Comparison of ENCODE assay signal across 19 cellular contexts in the genomic region with DNA sequence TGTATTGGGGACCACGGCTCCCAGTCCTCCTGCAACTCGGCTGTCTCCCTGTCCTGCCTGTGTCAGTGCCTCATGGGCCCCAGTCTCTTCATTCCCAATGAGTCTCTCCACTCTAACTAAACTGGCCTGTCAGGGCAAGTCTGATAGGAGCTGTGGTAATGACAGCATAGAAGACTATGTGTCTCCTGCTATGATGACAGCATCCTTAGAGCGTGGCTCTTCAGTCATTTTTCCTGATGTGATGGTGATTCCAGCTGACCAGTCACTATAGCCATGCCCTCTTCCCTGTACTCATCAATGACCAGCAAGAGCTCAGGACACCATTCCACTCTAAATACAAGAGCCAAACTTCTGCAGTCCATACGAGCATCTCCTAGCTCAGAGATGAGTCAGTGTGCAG.
DNase-seq lines count a peak whose midpoint lies in the region; ATAC-seq and TF ChIP-seq lines count a peak whose summit lies in the region.
"Had no signal": no experiment of that assay in that cellular context is flagged by ENCODE, and none has a peak within 500 bp of the region (broad histone marks: within the 10 kb centered on the region; RNA-seq: fewer than 3 reads in every experiment).

No MANE protein-coding gene starts in this region.

- H3K36me3 Mint-ChIP-seq in activated naive CD8-positive, alpha-beta T cell treated with anti-CD3 and anti-CD28 coated beads, Interleukin-2, amount 10 ng/mL, durations not matched to agents 7 days and 5 days: peaks cover 31% of the 10 kb centered on the region
- peaks cover 6% of the 10 kb centered on the region for H3K36me3 Mint-ChIP-seq in activated naive CD8-positive, alpha-beta T cell treated with anti-CD3 and anti-CD28 coated beads, Interleukin-2, amount 50 U/mL, for 24 hours (ENCODE audit: low read depth)
- peaks cover 10% of the 10 kb centered on the region for H3K36me3 Mint-ChIP-seq in endothelial cell (ENCODE audit: low read depth, unreplicated experiment)
- no peaks in the 10 kb centered on the region for H3K36me3 Mint-ChIP-seq in stimulated activated effector memory CD8-positive, alpha-beta T cell treated with anti-CD3 and anti-CD28 coated beads, Interleukin-12 subunit alpha, Interleukin-12 subunit beta, amount 100 ng/mL, for 72 hours

- no peak for ATAC-seq in activated naive CD8-positive, alpha-beta T cell treated with anti-CD3 and anti-CD28 coated beads, Interleukin-2, amount 10 ng/mL, durations not matched to agents 7 days and 5 days (ENCODE audit: low read depth)
- no peak for ATAC-seq in activated naive CD8-positive, alpha-beta T cell treated with anti-CD3 and anti-CD28 coated beads, Interleukin-2, amount 50 U/mL, for 24 hours
- ATAC-seq in stimulated activated effector memory CD8-positive, alpha-beta T cell treated with anti-CD3 and anti-CD28 coated beads, Interleukin-12 subunit alpha, Interleukin-12 subunit beta, amount 100 ng/mL, for 72 hours: no peak
- ATAC-seq: heart right ventricle, K562, WTC11 had no signal

- H3K27ac ChIP-seq in RWPE1: no peak overlapping the region
- H3K27ac ChIP-seq: heart right ventricle, testis had no signal

- peaks cover 43% of the 10 kb centered on the region for H3K4me1 Mint-ChIP-seq in activated naive CD8-positive, alpha-beta T cell treated with anti-CD3 and anti-CD28 coated beads, Interleukin-2, amount 10 ng/mL, durations not matched to agents 7 days and 5 days
- peaks cover 32% of the 10 kb centered on the region for H3K4me1 Mint-ChIP-seq in activated naive CD8-positive, alpha-beta T cell treated with anti-CD3 and anti-CD28 coated beads, Interleukin-2, amount 50 U/mL, for 24 hours
- peaks cover 16% of the 10 kb centered on the region for H3K4me1 Mint-ChIP-seq in endothelial cell (ENCODE audit: unreplicated experiment)
- H3K4me1 Mint-ChIP-seq in stimulated activated effector memory CD8-positive, alpha-beta T cell treated with anti-CD3 and anti-CD28 coated beads, Interleukin-12 subunit alpha, Interleukin-12 subunit beta, amount 100 ng/mL, for 72 hours: peaks cover 58% of the 10 kb centered on the region

- no peak for TF ChIP-seq CTCF in RWPE1 (conservative IDR thresholded peaks at IDR 0.05; ENCODE audit: low read depth)
- TF ChIP-seq CTCF in endothelial cell (IDR thresholded peaks at IDR 0.05; ENCODE audit: unreplicated experiment): no peak

- CTCF ChIA-PET in RWPE1 (lab: Yijun Ruan, JAX): interaction anchor here (0.6 to 0.7 kb wide), 2 partner anchors 58 to 1019 kb away, joined by 3 read pairs; no protein-coding TSS in a partner anchor

- peak overlapping the region; percentile 48 for H3K4me3 Mint-ChIP-seq in activated naive CD8-positive, alpha-beta T cell treated with anti-CD3 and anti-CD28 coated beads, Interleukin-2, amount 10 ng/mL, durations not matched to agents 7 days and 5 days
- H3K4me3 Mint-ChIP-seq in activated naive CD8-positive, alpha-beta T cell treated with anti-CD3 and anti-CD28 coated beads, Interleukin-2, amount 50 U/mL, for 24 hours: no peak overlapping the region
- no peak overlapping the region for H3K4me3 Mint-ChIP-seq in endothelial cell (ENCODE audit: unreplicated experiment)
- H3K4me3 Mint-ChIP-seq in stimulated activated effector memory CD8-positive, alpha-beta T cell treated with anti-CD3 and anti-CD28 coated beads, Interleukin-12 subunit alpha, Interleukin-12 subunit beta, amount 100 ng/mL, for 72 hours: peak overlapping the region; percentile 25
- H3K4me3 Mint-ChIP-seq: WTC11 had no signal

- peaks cover 17% of the 10 kb centered on the region for H3K9me3 Mint-ChIP-seq in activated naive CD8-positive, alpha-beta T cell treated with anti-CD3 and anti-CD28 coated beads, Interleukin-2, amount 10 ng/mL, durations not matched to agents 7 days and 5 days
- H3K9me3 Mint-ChIP-seq in activated naive CD8-positive, alpha-beta T cell treated with anti-CD3 and anti-CD28 coated beads, Interleukin-2, amount 50 U/mL, for 24 hours: peaks cover 17% of the 10 kb centered on the region
- H3K9me3 Mint-ChIP-seq in endothelial cell (ENCODE audit: unreplicated experiment): no peaks in the 10 kb centered on the region
- peaks cover 14% of the 10 kb centered on the region for H3K9me3 Mint-ChIP-seq in stimulated activated effector memory CD8-positive, alpha-beta T cell treated with anti-CD3 and anti-CD28 coated beads, Interleukin-12 subunit alpha, Interleukin-12 subunit beta, amount 100 ng/mL, for 72 hours

- POLR2A ChIA-PET in activated naive CD8-positive, alpha-beta T cell treated with anti-CD3 and anti-CD28 coated beads, Interleukin-2, amount 10 ng/mL, durations not matched to agents 7 days and 5 days (lab: Charles Lee): interaction anchor here (1.3 kb wide), 1 partner anchor 74 kb away, joined by 7 read pairs; a partner anchor contains a TSS
- POLR2A ChIA-PET in RWPE1 (lab: Yijun Ruan, JAX; ENCODE audit: low non-redundant PET): no interaction called here

- no peak for DNase-seq in activated naive CD8-positive, alpha-beta T cell treated with anti-CD3 and anti-CD28 coated beads, Interleukin-2, amount 10 ng/mL, durations not matched to agents 7 days and 5 days
- DNase-seq in activated naive CD8-positive, alpha-beta T cell treated with anti-CD3 and anti-CD28 coated beads, Interleukin-2, amount 50 U/mL, for 24 hours: no peak
- peak; percentile 34 for DNase-seq in RWPE1 (ENCODE audit: low spot score)
- no peak for DNase-seq in endothelial cell (ENCODE audit: low spot score)
- DNase-seq in stimulated activated effector memory CD8-positive, alpha-beta T cell treated with anti-CD3 and anti-CD28 coated beads, Interleukin-12 subunit alpha, Interleukin-12 subunit beta, amount 100 ng/mL, for 72 hours (ENCODE audit: low spot score in 2 of 2): no peak
- DNase-seq in central memory CD4-positive, alpha-beta T cell: no peak
- no peak for DNase-seq in SKM-1 (lab: John Stamatoyannopoulos, UW; ENCODE audit: unreplicated experiment)
- no peak for DNase-seq in SHP77 treated with DMSO at 0.1 percent for 48 hours (lab: John Stamatoyannopoulos, UW)
- DNase-seq: activated naive CD4-positive, alpha-beta T cell treated with Interleukin-2 at 50 U/mL for 16 hours; Calu3; heart right ventricle; kidney; naive B cell; NCI-H2081; spleen; testis had no signal

- H3K27ac Mint-ChIP-seq in activated naive CD8-positive, alpha-beta T cell treated with anti-CD3 and anti-CD28 coated beads, Interleukin-2, amount 10 ng/mL, durations not matched to agents 7 days and 5 days: peak overlapping the region; percentile 76
- no peak overlapping the region for H3K27ac Mint-ChIP-seq in activated naive CD8-positive, alpha-beta T cell treated with anti-CD3 and anti-CD28 coated beads, Interleukin-2, amount 50 U/mL, for 24 hours
- H3K27ac Mint-ChIP-seq in endothelial cell (ENCODE audit: unreplicated experiment): peak overlapping the region; percentile 67
- H3K27ac Mint-ChIP-seq in stimulated activated effector memory CD8-positive, alpha-beta T cell treated with anti-CD3 and anti-CD28 coated beads, Interleukin-12 subunit alpha, Interleukin-12 subunit beta, amount 100 ng/mL, for 72 hours: peak overlapping the region; percentile 89
- H3K27ac Mint-ChIP-seq: WTC11 had no signal

- no peaks in the 10 kb centered on the region for H3K27me3 Mint-ChIP-seq in activated naive CD8-positive, alpha-beta T cell treated with anti-CD3 and anti-CD28 coated beads, Interleukin-2, amount 10 ng/mL, durations not matched to agents 7 days and 5 days
- H3K27me3 Mint-ChIP-seq in activated naive CD8-positive, alpha-beta T cell treated with anti-CD3 and anti-CD28 coated beads, Interleukin-2, amount 50 U/mL, for 24 hours: no peaks in the 10 kb centered on the region
- peaks cover 3% of the 10 kb centered on the region for H3K27me3 Mint-ChIP-seq in endothelial cell (ENCODE audit: unreplicated experiment)
- H3K27me3 Mint-ChIP-seq: progenitor cell of endocrine pancreas had no signal

Comparison
In these comparisons a context has a peak if more than half of its experiments do, and no peak if none do; other contexts are left out.
1. H3K4me3 Mint-ChIP-seq: peak in activated naive CD8-positive, alpha-beta T cell treated with anti-CD3 and anti-CD28 coated beads, Interleukin-2, amount 10 ng/mL, durations not matched to agents 7 days and 5 days (single experiment) and stimulated activated effector memory CD8-positive, alpha-beta T cell treated with anti-CD3 and anti-CD28 coated beads, Interleukin-12 subunit alpha, Interleukin-12 subunit beta, amount 100 ng/mL, for 72 hours (single experiment); none in activated naive CD8-positive, alpha-beta T cell treated with anti-CD3 and anti-CD28 coated beads, Interleukin-2, amount 50 U/mL, for 24 hours (single experiment) and endothelial cell (single experiment).